15 cellular contexts compared by ENCODE assay signal in genomic region chr14:62143235-62143634, GRCh38.
DNase-seq lines count a peak whose midpoint lies in the region; ATAC-seq and TF ChIP-seq lines count a peak whose summit lies in the region.
"Had no signal": no experiment of that assay in that cellular context is flagged by ENCODE, and none has a peak within 500 bp of the region (broad histone marks: within the 10 kb centered on the region; RNA-seq: fewer than 3 reads in every experiment).

No MANE protein-coding gene starts in this region.

- H3K27ac ChIP-seq in smooth muscle cell (ENCODE audit: low read depth) = peak overlapping the region; percentile 5
- H3K27ac ChIP-seq: C4-2B, prostate gland, SK-N-MC had no signal

- H3K27ac Mint-ChIP-seq in immature natural killer cell = no peak overlapping the region

- no peaks in the 10 kb centered on the region for H3K4me1 Mint-ChIP-seq in immature natural killer cell

- no peak overlapping the region for H3K4me3 Mint-ChIP-seq in immature natural killer cell

- TF ChIP-seq CTCF in foreskin fibroblast (IDR thresholded peaks at IDR 0.05; ENCODE audit: low read depth, low read length) = no peak
- TF ChIP-seq CTCF in smooth muscle cell (IDR thresholded peaks at IDR 0.05; ENCODE audit: borderline replicate concordance, insufficient read depth, poor library complexity, severe bottlenecking) = no peak

- H3K79me2 ChIP-seq in smooth muscle cell (ENCODE audit: low read depth) = no peaks in the 10 kb centered on the region

- H4K20me1 ChIP-seq in smooth muscle cell (ENCODE audit: low read depth) = no peaks in the 10 kb centered on the region

- H3K4me1 ChIP-seq in adipocyte (ENCODE audit: control insufficient read depth, insufficient read depth, low read length) = peaks cover 7% of the 10 kb centered on the region
- no peaks in the 10 kb centered on the region for H3K4me1 ChIP-seq in smooth muscle cell (ENCODE audit: low read depth)
- H3K4me1 ChIP-seq: prostate gland had no signal

- peak overlapping the region; percentile 25 for H3K4me2 ChIP-seq in smooth muscle cell

- H3K9me3 ChIP-seq in adipocyte (ENCODE audit: control insufficient read depth, low read length) = peaks cover 14% of the 10 kb centered on the region
- H3K9me3 ChIP-seq in smooth muscle cell (replicated peaks; ENCODE audit: low read depth) = peaks cover under 1% of the 10 kb centered on the region
- H3K9me3 ChIP-seq: prostate gland had no signal

- peaks cover 0 to 7% (median 0%) of the 10 kb centered on the region in 3 donors for H3K36me3 Mint-ChIP-seq in immature natural killer cell

- H2AFZ ChIP-seq in smooth muscle cell (ENCODE audit: low read depth) = peak overlapping the region; percentile 33

- WGBS in smooth muscle cell (ENCODE audit: low lambda C conversion rate) = 21% methylated on average over 2 of the region's 2 CpGs

- peaks cover 6 to 12% (median 9%) of the 10 kb centered on the region in 3 donors for H3K27me3 Mint-ChIP-seq in immature natural killer cell (ENCODE audit: low read depth in 3 of 3)

- H3K4me3 ChIP-seq in adipocyte (ENCODE audit: low read length) = peak overlapping the region; percentile 1
- H3K4me3 ChIP-seq in foreskin fibroblast (ENCODE audit: low read depth in 1 of 2, low read length in 2 of 2) = no peak overlapping the region
- no peak overlapping the region for H3K4me3 ChIP-seq in smooth muscle cell
- H3K4me3 ChIP-seq: prostate gland, SK-N-MC had no signal

- H3K36me3 ChIP-seq in adipocyte (ENCODE audit: control insufficient read depth, insufficient read depth, low read length, severe bottlenecking) (no peaks in the 10 kb centered on the region), smooth muscle cell (ENCODE audit: low read depth) (no peaks in the 10 kb centered on the region)
- H3K36me3 ChIP-seq: prostate gland had no signal

- H3F3A ChIP-seq in smooth muscle cell (ENCODE audit: low read depth) = no peaks in the 10 kb centered on the region

- no peak for ATAC-seq in HG03342 (IDR thresholded peaks at IDR 0.05; ENCODE audit: unreplicated experiment)
- ATAC-seq in GM18870 (IDR thresholded peaks at IDR 0.05; ENCODE audit: unreplicated experiment) = no peak

- no peaks in the 10 kb centered on the region for H3K27me3 ChIP-seq in adipocyte (replicated peaks; ENCODE audit: control insufficient read depth, insufficient read depth, low read length)
- no peaks in the 10 kb centered on the region for H3K27me3 ChIP-seq in smooth muscle cell (ENCODE audit: low read depth)

- peaks cover 6 to 20% (median 12%) of the 10 kb centered on the region in 6 donors for H3K9me3 Mint-ChIP-seq in immature natural killer cell

- peak; percentile 9 for DNase-seq in GM04503 (ENCODE audit: low read depth)
- DNase-seq in adipocyte (ENCODE audit: low read depth) = peak; percentile 58
- DNase-seq in foreskin fibroblast = peak; percentile 19 to 75
- DNase-seq in smooth muscle cell (lab: John Stamatoyannopoulos, UW; ENCODE audit: unreplicated experiment) = no peak
- no peak for DNase-seq in immature natural killer cell
- no peak for DNase-seq in GF-D8 (lab: John Stamatoyannopoulos, UW)
- DNase-seq: activated effector memory CD4-positive, alpha-beta T cell treated with Interleukin-2 at 50 U/mL for 16 hours; NCI-H1048; NCI-H345; stimulated activated CD4-positive, alpha-beta T cell treated with anti-CD3 and anti-CD28 coated beads, Interleukin-15, amount 100 ng/mL, for 24 hours had no signal

- no peak overlapping the region for H3K9ac ChIP-seq in adipocyte (ENCODE audit: low read length)
- H3K9ac ChIP-seq in smooth muscle cell (ENCODE audit: low read depth) = no peak overlapping the region

Comparison
In these comparisons a context has a peak if more than half of its experiments do, and no peak if none do; other contexts are left out.
1. DNase-seq: peak in GM04503 (single experiment), adipocyte (single experiment) and foreskin fibroblast (2 of 2); none in smooth muscle cell (single experiment), immature natural killer cell (0 of 3) and GF-D8 (single experiment).